35 cellular contexts compared by ENCODE assay signal in genomic region chr20:101975-102374, GRCh38. TPM values are rescaled to one million over a fixed set of nuclear protein-coding genes. Genes with fewer than 3 reads are reported as not detected.
DNase-seq lines count a peak whose midpoint lies in the region; ATAC-seq and TF ChIP-seq lines count a peak whose summit lies in the region.
"Had no signal": no experiment of that assay in that cellular context is flagged by ENCODE, and none has a peak within 500 bp of the region (broad histone marks: within the 10 kb centered on the region; RNA-seq: fewer than 3 reads in every experiment).

No MANE protein-coding gene starts in this region.

- H3K4me1 ChIP-seq in left lung: no peaks in the 10 kb centered on the region
- H3K4me1 ChIP-seq in lower lobe of right lung: no peaks in the 10 kb centered on the region
- no peaks in the 10 kb centered on the region for H3K4me1 ChIP-seq in upper lobe of right lung
- H3K4me1 ChIP-seq: A549; BE2C; BLaER1; BLaER1 treated with 17β-estradiol and CSF1 and Interleukin-3, amounts not matched to agents 10 nM and 100 nM; Caco-2 had no signal

- H3K36me3 ChIP-seq in left lung (no peaks in the 10 kb centered on the region), lower lobe of right lung (no peaks in the 10 kb centered on the region), upper lobe of right lung (no peaks in the 10 kb centered on the region)
- H3K36me3 ChIP-seq: BE2C; BLaER1; BLaER1 treated with 17β-estradiol and CSF1 and Interleukin-3, amounts not matched to agents 10 nM and 100 nM had no signal

- no peak for DNase-seq in left lung
- no peak for DNase-seq in lower lobe of right lung
- no peak for DNase-seq in upper lobe of right lung
- DNase-seq in GM13976 (ENCODE audit: low spot score): no peak
- no peak for DNase-seq in putamen (ENCODE audit: low spot score)
- DNase-seq: 8988T; ACHN; AML-193; BE2C; C1 segment of cervical spinal cord; Caco-2; Calu3; CD4-positive, alpha-beta memory T cell; CD4-positive, alpha-beta T cell; CD4-positive, CD25-positive, alpha-beta regulatory T cell; CD8-positive, alpha-beta memory T cell; CD8-positive, alpha-beta T cell; COR-L47; DMS 273 treated with DMSO at 0.1 percent for 48 hours; DMS153; DMS53; DMS79; DMS79 treated with DMSO at 0.1 percent for 48 hours; DND-41; EL had no signal

- intact Hi-C loops in left lung (cut with DNase I): no loop called here
- intact Hi-C loops in lower lobe of right lung (cut with DNase I): no loop called here
- intact Hi-C loops in upper lobe of right lung (cut with DNase I): no loop called here

- in situ Hi-C loops in GM13976 (cut with MboI; ENCODE audit: low sequenced_read_pairs, unreplicated experiment): no loop called here

- TF ChIP-seq CTCF in left lung (IDR thresholded peaks at IDR 0.05) (no peak), lower lobe of right lung (IDR thresholded peaks at IDR 0.05) (no peak), upper lobe of right lung (IDR thresholded peaks at IDR 0.05) (no peak), GM13976 (IDR thresholded peaks at IDR 0.05; ENCODE audit: borderline replicate concordance, control extremely low read depth, extremely low read depth, insufficient read depth, missing control alignments) (no peak)

- H3K27me3 ChIP-seq in left lung: peaks cover 0 to 43% of the 10 kb centered on the region in 2 donors
- H3K27me3 ChIP-seq in lower lobe of right lung (ENCODE audit: low read depth): peaks cover 23% of the 10 kb centered on the region
- H3K27me3 ChIP-seq in upper lobe of right lung: peaks cover 23% of the 10 kb centered on the region
- H3K27me3 ChIP-seq: BE2C; BLaER1; BLaER1 treated with 17β-estradiol and CSF1 and Interleukin-3, amounts not matched to agents 10 nM and 100 nM had no signal

- H3K27ac ChIP-seq in left lung (no peak overlapping the region), lower lobe of right lung (no peak overlapping the region), upper lobe of right lung (no peak overlapping the region)
- H3K27ac ChIP-seq: 22Rv1; A549; BLaER1; BLaER1 treated with 17β-estradiol and CSF1 and Interleukin-3, amounts not matched to agents 10 nM and 100 nM; C4-2B had no signal

- H3K4me3 ChIP-seq in left lung: no peak overlapping the region
- H3K4me3 ChIP-seq in lower lobe of right lung: no peak overlapping the region
- no peak overlapping the region for H3K4me3 ChIP-seq in upper lobe of right lung
- H3K4me3 ChIP-seq: A549; BLaER1; BLaER1 treated with 17β-estradiol and CSF1 and Interleukin-3, amounts not matched to agents 10 nM and 100 nM had no signal

- peak; percentile 88 for ATAC-seq in left lung
- ATAC-seq in lower lobe of right lung: peak; percentile 42 to 87
- ATAC-seq in upper lobe of right lung: peak; percentile 39
- no peak for ATAC-seq in HG02642 (IDR thresholded peaks at IDR 0.05; ENCODE audit: poor library complexity, unreplicated experiment)
- ATAC-seq: A549; CD8-positive, alpha-beta T cell had no signal

- H3K9me3 ChIP-seq in left lung (no peaks in the 10 kb centered on the region), lower lobe of right lung (no peaks in the 10 kb centered on the region), upper lobe of right lung (no peaks in the 10 kb centered on the region)
- H3K9me3 ChIP-seq: A549, BE2C, BLaER1 had no signal

RNA-seq across cellular contexts. Expression of gene DEFB125, which starts 14.5 kb away (rescaled TPM):
- not detected for total RNA-seq in left lung
- total RNA-seq in lower lobe of right lung: not detected
- total RNA-seq in upper lobe of right lung: not detected
- total RNA-seq: A172; A673; B cell; Caco-2; Calu3; CD4-positive, alpha-beta memory T cell; CD4-positive, alpha-beta T cell; CD4-positive, CD25-positive, alpha-beta regulatory T cell; CD8-positive, alpha-beta memory T cell; CD8-positive, alpha-beta T cell; Daoy had no signal

RNA-seq across cellular contexts. Expression of gene DEFB126, which starts 40.4 kb away (rescaled TPM):
- not detected for total RNA-seq in left lung
- not detected for total RNA-seq in lower lobe of right lung
- total RNA-seq in upper lobe of right lung: not detected
- total RNA-seq: A172; A673; B cell; Caco-2; Calu3; CD4-positive, alpha-beta memory T cell; CD4-positive, alpha-beta T cell; CD4-positive, CD25-positive, alpha-beta regulatory T cell; CD8-positive, alpha-beta memory T cell; CD8-positive, alpha-beta T cell; Daoy had no signal

RNA-seq across cellular contexts. Expression of gene DEFB127, which starts 55.3 kb away (rescaled TPM):
- total RNA-seq in left lung: not detected
- total RNA-seq in lower lobe of right lung: not detected
- total RNA-seq in upper lobe of right lung: not detected
- total RNA-seq: A172; A673; B cell; Caco-2; Calu3; CD4-positive, alpha-beta memory T cell; CD4-positive, alpha-beta T cell; CD4-positive, CD25-positive, alpha-beta regulatory T cell; CD8-positive, alpha-beta memory T cell; CD8-positive, alpha-beta T cell; Daoy had no signal
